In genomic region chr2:27032495-27033252, GRCh38 we compare ENCODE assay signal across 8 cellular contexts. TPM values are rescaled to one million over a fixed set of nuclear protein-coding genes. Genes with fewer than 3 reads are reported as not detected.
DNase-seq lines count a peak whose midpoint lies in the region; ATAC-seq lines count a peak whose summit lies in the region.

A gene with protein sequence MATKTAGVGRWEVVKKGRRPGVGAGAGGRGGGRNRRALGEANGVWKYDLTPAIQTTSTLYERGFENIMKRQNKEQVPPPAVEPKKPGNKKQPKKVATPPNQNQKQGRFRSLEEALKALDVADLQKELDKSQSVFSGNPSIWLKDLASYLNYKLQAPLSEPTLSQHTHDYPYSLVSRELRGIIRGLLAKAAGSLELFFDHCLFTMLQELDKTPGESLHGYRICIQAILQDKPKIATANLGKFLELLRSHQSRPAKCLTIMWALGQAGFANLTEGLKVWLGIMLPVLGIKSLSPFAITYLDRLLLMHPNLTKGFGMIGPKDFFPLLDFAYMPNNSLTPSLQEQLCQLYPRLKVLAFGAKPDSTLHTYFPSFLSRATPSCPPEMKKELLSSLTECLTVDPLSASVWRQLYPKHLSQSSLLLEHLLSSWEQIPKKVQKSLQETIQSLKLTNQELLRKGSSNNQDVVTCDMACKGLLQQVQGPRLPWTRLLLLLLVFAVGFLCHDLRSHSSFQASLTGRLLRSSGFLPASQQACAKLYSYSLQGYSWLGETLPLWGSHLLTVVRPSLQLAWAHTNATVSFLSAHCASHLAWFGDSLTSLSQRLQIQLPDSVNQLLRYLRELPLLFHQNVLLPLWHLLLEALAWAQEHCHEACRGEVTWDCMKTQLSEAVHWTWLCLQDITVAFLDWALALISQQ (plus strand): TSS chr2:27032965. CDS start chr2:27033016, 51 bp downstream.

- H3K27me3 ChIP-seq in HUES64 (ENCODE audit: insufficient read depth, low read length) (no peaks in the 10 kb centered on the region), esophagus (ENCODE audit: control insufficient read depth in 1 of 2, insufficient read depth in 2 of 2, low read length in 2 of 2) (no peaks in the 10 kb centered on the region), muscle layer of colon (ENCODE audit: control insufficient read depth in 1 of 2, insufficient read depth in 2 of 2, low read length in 2 of 2) (no peaks in the 10 kb centered on the region)

- no peaks in the 10 kb centered on the region for H3K9me3 ChIP-seq in HUES64 (ENCODE audit: insufficient read depth, low read depth, low read length)
- no peaks in the 10 kb centered on the region for H3K9me3 ChIP-seq in esophagus (ENCODE audit: control insufficient read depth in 2 of 2, insufficient read depth in 1 of 2, low read depth in 1 of 2, low read length in 1 of 2)
- no peaks in the 10 kb centered on the region for H3K9me3 ChIP-seq in muscle layer of colon (ENCODE audit: low read length)

- H3K4me1 ChIP-seq in HUES64 (ENCODE audit: insufficient read depth, low read length) = no peaks in the 10 kb centered on the region
- H3K4me1 ChIP-seq in esophagus (ENCODE audit: control insufficient read depth in 2 of 2, insufficient read depth in 2 of 2, low read length in 1 of 2) = peaks cover 3 to 4% of the 10 kb centered on the region in 2 donors
- H3K4me1 ChIP-seq in muscle layer of colon (ENCODE audit: insufficient read depth, low read length) = peaks cover 21% of the 10 kb centered on the region

- H3K9ac ChIP-seq in HUES64 (ENCODE audit: low read depth, low read length) = peak within 1 kb of the TSS; percentile 85
- peak within 1 kb of the TSS; percentile 97 for H3K9ac ChIP-seq in muscle layer of colon (ENCODE audit: low read length)

- peak; percentile 49 for DNase-seq in DMS 273 treated with DMSO at 0.1 percent for 48 hours (lab: John Stamatoyannopoulos, UW)
- peak; percentile 90 for DNase-seq in OCI-M1 (lab: John Stamatoyannopoulos, UW)
- peak; percentile 83 for DNase-seq in activated T-cell treated with anti-CD3 and anti-CD28 coated beads for 48 hours (ENCODE audit: low read depth)
- peak; percentile 63 for DNase-seq in stimulated activated CD8-positive, alpha-beta memory T cell treated with anti-CD3 and anti-CD28 coated beads, Interleukin-7, amount 100 ng/mL, for 24 hours (ENCODE audit: low read depth)

- no peak within 1 kb of the TSS for H3K27ac ChIP-seq in HUES64 (ENCODE audit: low read depth, low read length)
- peak within 1 kb of the TSS; percentile 69 to 70 for H3K27ac ChIP-seq in esophagus (ENCODE audit: low read depth in 2 of 2, low read length in 1 of 2)
- peak within 1 kb of the TSS; percentile 84 for H3K27ac ChIP-seq in muscle layer of colon (ENCODE audit: low read depth, low read length)

- under 1% methylated on average over 76 of the region's 76 CpGs for WGBS in HUES64
- WGBS in esophagus, 2 donors = 0% methylated on average over 72 to 76 of the region's 76 CpGs

- H3K4me3 ChIP-seq in HUES64 (ENCODE audit: low read length) (peak within 1 kb of the TSS; percentile 91), esophagus (ENCODE audit: low read depth in 1 of 2, low read length in 2 of 2) (peak within 1 kb of the TSS; percentile 76 to 83), muscle layer of colon (ENCODE audit: low read depth in 1 of 2, low read length in 2 of 2) (peak within 1 kb of the TSS; percentile 90 to 93)

- peaks cover 30% of the 10 kb centered on the region for H3K36me3 ChIP-seq in HUES64 (ENCODE audit: insufficient read depth, low read length)
- peaks cover 12 to 22% of the 10 kb centered on the region in 2 donors for H3K36me3 ChIP-seq in esophagus (ENCODE audit: control insufficient read depth in 2 of 2, insufficient read depth in 2 of 2, low read length in 1 of 2)
- H3K36me3 ChIP-seq in muscle layer of colon (ENCODE audit: insufficient read depth, low read length) = peaks cover 29% of the 10 kb centered on the region

- peak; percentile 94 for ATAC-seq in GM21447 (IDR thresholded peaks at IDR 0.05; ENCODE audit: unreplicated experiment)

RNA-seq across cellular contexts. Expression of the gene that starts here (rescaled TPM):
- polyA plus RNA-seq in HUES64 (2013, experiment 1 of 2) = 31.8 TPM
- 38.0 TPM for polyA plus RNA-seq in HUES64 (2013, experiment 2 of 2)
- polyA plus RNA-seq in esophagus = 10 to 100 TPM; 29.0 to 35.2 TPM
